ENCODE assay signal across 10 cellular contexts in genomic region chr7:75776295-75776971, GRCh38. TPM values are rescaled to one million over a fixed set of nuclear protein-coding genes. Genes with fewer than 3 reads are reported as not detected.
DNase-seq lines count a peak whose midpoint lies in the region; ATAC-seq, FAIRE-seq and TF ChIP-seq lines count a peak whose summit lies in the region.
"Had no signal": no experiment of that assay in that cellular context is flagged by ENCODE, and none has a peak within 500 bp of the region (broad histone marks: within the 10 kb centered on the region; RNA-seq: fewer than 3 reads in every experiment).

No MANE protein-coding gene starts in this region.

- peaks cover 0 to 2% (median 0%) of the 10 kb centered on the region in 4 experiments; a peak in 1 of 8 replicates for H3K36me3 ChIP-seq in H1 (ENCODE audit: control insufficient read depth in 2 of 4, insufficient read depth in 4 of 4, low read length in 3 of 4)
- H3K36me3 ChIP-seq in HAP-1 (replicated peaks) = no peaks in the 10 kb centered on the region
- H3K36me3 ChIP-seq: upper lobe of left lung had no signal

- DNase-seq in NCI-H1417 (lab: John Stamatoyannopoulos, UW) (peak in 2 of 3 experiments; percentile 9 to 14), NCI-H1417 treated with DMSO at 0.1 percent for 48 hours (lab: John Stamatoyannopoulos, UW) (no peak), H1 (ENCODE audit: low read depth in 1 of 2, low spot score in 2 of 2) (no peak), C1 segment of cervical spinal cord (lab: John Stamatoyannopoulos, UW) (no peak), HAP-1 (ENCODE audit: low spot score in 2 of 2) (no peak)
- DNase-seq in activated CD4-positive, alpha-beta T cell treated with anti-CD3 and anti-CD28 coated beads for 1 hour = peak; percentile 37
- DNase-seq in stimulated activated CD8-positive, alpha-beta memory T cell treated with anti-CD3 and anti-CD28 coated beads, Interleukin-7, amount 100 ng/mL, for 1 hour (ENCODE audit: low read depth in 2 of 2) = peak; percentile 4
- DNase-seq: upper lobe of left lung had no signal

- H4K5ac ChIP-seq in H1 (ENCODE audit: insufficient read length, low read depth, low read length) = no peak overlapping the region

- H3K79me1 ChIP-seq in H1 (ENCODE audit: low read depth, low read length) = no peaks in the 10 kb centered on the region

- POLR2A ChIA-PET in H1 (lab: Charles Lee; ENCODE audit: partially characterized antibody) = interaction anchor here (0.5 kb wide), 1 partner anchor 30 kb away, joined by 3 read pairs; no protein-coding TSS in a partner anchor

- H2AFZ ChIP-seq in H1 (ENCODE audit: low read length) = no peak overlapping the region

- no peak for TF ChIP-seq EP300 in H1 (IDR thresholded peaks at IDR 0.05; ENCODE audit: borderline replicate concordance in 1 of 2, low read depth in 2 of 2, low read length in 2 of 2)

- H2BK120ac ChIP-seq in H1 (replicated peaks; ENCODE audit: low read depth, low read length) = no peak overlapping the region

- H3K4me1 ChIP-seq in H1 (replicated peaks in 1 of 4; ENCODE audit: control insufficient read depth in 3 of 4, insufficient read depth in 4 of 4, low read length in 3 of 4) (peaks cover 1 to 11% (median 5%) of the 10 kb centered on the region in 4 experiments; a peak in 6 of 7 replicates), HAP-1 (peaks cover 11% of the 10 kb centered on the region)

- no peak overlapping the region for H3K4me2 ChIP-seq in H1 (ENCODE audit: insufficient read depth in 1 of 2, low read depth in 2 of 2, low read length in 2 of 2)

- no peak overlapping the region for H3K18ac ChIP-seq in H1 (ENCODE audit: extremely low read depth, low read length)

- no peak for TF ChIP-seq RAD21 in H1 (IDR thresholded peaks at IDR 0.05 in 1 of 2, conservative IDR thresholded peaks at IDR 0.05 in 1 of 2; ENCODE audit: low read depth in 2 of 2, low read length in 2 of 2)

- no peaks in the 10 kb centered on the region; the same call in 1 of the 2 replicates for H3K23me2 ChIP-seq in H1 (ENCODE audit: low read depth, low read length)

- no peak overlapping the region for H3K56ac ChIP-seq in H1 (replicated peaks; ENCODE audit: insufficient read length, low read depth, low read length)

- no peak for TF ChIP-seq POLR2A in H1 (IDR thresholded peaks at IDR 0.05; ENCODE audit: control extremely low read depth in 1 of 2, low read depth in 2 of 2, low read length in 2 of 2)

- TF ChIP-seq CTCF in H1 (IDR thresholded peaks at IDR 0.05; ENCODE audit: control extremely low read depth in 1 of 3, insufficient read depth in 1 of 3, low read depth in 1 of 3, low read length in 3 of 3) = no peak

- H3K4me3 ChIP-seq in H1 (ENCODE audit: extremely low read depth in 1 of 4, insufficient read depth in 2 of 4, low read depth in 3 of 4, low read length in 4 of 4) (no peak overlapping the region), HAP-1 (no peak overlapping the region)
- H3K4me3 ChIP-seq: upper lobe of left lung had no signal

- H3K9ac ChIP-seq in H1 (replicated peaks in 1 of 4; ENCODE audit: extremely low read depth in 1 of 4, low read depth in 3 of 4, low read length in 3 of 4) = no peak overlapping the region

- no peak overlapping the region for H3K14ac ChIP-seq in H1 (ENCODE audit: insufficient read length)

- no peaks in the 10 kb centered on the region for H3K79me2 ChIP-seq in H1 (ENCODE audit: control insufficient read depth in 1 of 2, insufficient read depth in 2 of 2, low read length in 2 of 2)

- no peak overlapping the region; the same call in 1 of the 2 replicates for H4K8ac ChIP-seq in H1 (ENCODE audit: extremely low read depth, insufficient read depth, low read length)

- H2BK12ac ChIP-seq in H1 (ENCODE audit: low read depth, low read length) = no peak overlapping the region

- no peak for FAIRE-seq in H1 (lab: Jason Lieb, UNC)

- H2BK15ac ChIP-seq in H1 (ENCODE audit: low read length) = no peak overlapping the region

- H3K27me3 ChIP-seq in H1 (replicated peaks in 1 of 4; ENCODE audit: control insufficient read depth in 3 of 4, extremely low read depth in 1 of 4, insufficient read depth in 3 of 4, low read length in 3 of 4) (no peaks in the 10 kb centered on the region), HAP-1 (ENCODE audit: low read depth) (no peaks in the 10 kb centered on the region)
- H3K27me3 ChIP-seq: upper lobe of left lung had no signal

- H3K27ac ChIP-seq in H1 (ENCODE audit: low read depth, low read length) = no peak overlapping the region
- H3K27ac ChIP-seq: 22Rv1, upper lobe of left lung had no signal

- H2BK5ac ChIP-seq in H1 (ENCODE audit: low read depth, low read length) = no peak overlapping the region

- H3K4ac ChIP-seq in H1 (replicated peaks; ENCODE audit: insufficient read length, low read depth, low read length) = no peak overlapping the region

- WGBS in H1 (ENCODE audit: extremely low coverage in 1 of 2, insufficient coverage in 1 of 2, insufficient read length in 1 of 2, insufficient replicate concordance in 2 of 2, low coverage in 1 of 2, low lambda C conversion rate in 2 of 2, missing lambda C conversion rate in 1 of 2), 2 experiments = 86% methylated on average over 12 of the region's 12 CpGs; no CpG with 5 or more reads in 1 of the 2 experiments

- no peak overlapping the region for H3K23ac ChIP-seq in H1 (ENCODE audit: insufficient read length)

- no peaks in the 10 kb centered on the region for H4K20me1 ChIP-seq in H1 (replicated peaks in 1 of 2; ENCODE audit: control insufficient read depth in 1 of 2, insufficient read depth in 2 of 2, low read length in 2 of 2)

- H2BK20ac ChIP-seq in H1 (ENCODE audit: low read length) = no peak overlapping the region

- no peak for ATAC-seq in GM21526 (IDR thresholded peaks at IDR 0.05; ENCODE audit: low FRiP score, unreplicated experiment)

- CTCF ChIA-PET in H1 (lab: Charles Lee; ENCODE audit: partially characterized antibody) = interaction anchor here (0.9 to 2.5 kb wide), 2 partner anchors 15 to 19 kb away, joined by 3 to 7 read pairs; no protein-coding TSS in a partner anchor

- in situ Hi-C loops in HAP-1 (cut with MboI; ENCODE audit: low sequenced_read_pairs) = no loop called here

- H3K9me3 ChIP-seq in H1 (ENCODE audit: insufficient read depth in 2 of 2, low read depth in 1 of 2, low read length in 1 of 2) (no peaks in the 10 kb centered on the region; a peak in 1 of 4 replicates), HAP-1 (no peaks in the 10 kb centered on the region)
- H3K9me3 ChIP-seq: upper lobe of left lung had no signal

- peak overlapping the region; percentile 11 for H4K91ac ChIP-seq in H1 (replicated peaks; ENCODE audit: insufficient read length, low read length)

- H2AK5ac ChIP-seq in H1 (ENCODE audit: low read depth, low read length) = no peak overlapping the region

TF ChIP-seq in H1, 55 proteins besides CTCF, POLR2A, EP300 and RAD21:
- TF ChIP-seq RNF2 (IDR thresholded peaks at IDR 0.05; ENCODE audit: borderline replicate concordance, low read depth, low read length, missing control alignments, poor library complexity, severe bottlenecking) (no peak), KDM1A (IDR thresholded peaks at IDR 0.05; ENCODE audit: borderline replicate concordance, low read length) (no peak), SIN3A (conservative IDR thresholded peaks at IDR 0.05 in 1 of 2, IDR thresholded peaks at IDR 0.05 in 1 of 2; ENCODE audit: low read depth in 1 of 2, low read length in 2 of 2) (no peak), CTBP2 (IDR thresholded peaks at IDR 0.05; ENCODE audit: borderline replicate concordance, insufficient read depth, insufficient read length, low read length) (no peak), CEBPB (IDR thresholded peaks at IDR 0.05; ENCODE audit: low read depth, low read length) (no peak), SUZ12 (IDR thresholded peaks at IDR 0.05; ENCODE audit: low read length) (no peak), CBX5 (IDR thresholded peaks at IDR 0.05; ENCODE audit: low read depth, low read length) (no peak), EGR1 (IDR thresholded peaks at IDR 0.05; ENCODE audit: borderline replicate concordance, low read depth, low read length) (no peak), GABPA (IDR thresholded peaks at IDR 0.05; ENCODE audit: borderline replicate concordance, insufficient read depth, low read length) (no peak), KDM5A (IDR thresholded peaks at IDR 0.05; ENCODE audit: low read length) (no peak), RBBP5 (IDR thresholded peaks at IDR 0.05; ENCODE audit: borderline replicate concordance, low read depth, low read length) (no peak), POLR2AphosphoS5 (IDR thresholded peaks at IDR 0.05; ENCODE audit: low read depth, low read length) (no peak), CHD2 (IDR thresholded peaks at IDR 0.05; ENCODE audit: low read length) (no peak)

RNA-seq across cellular contexts. Expression of gene CCL26, which starts 4.4 kb away (rescaled TPM):
- 14.8 and 14.9 TPM in 2 replicates for total RNA-seq in H1 (2021; fragmentation: NEBNext Ultra II Directional; extraction: Animal tissue kit (Norgen Biotek cat#: 25700))
- 5.4 and 8.7 TPM in 2 replicates for polyA plus RNA-seq in H1 (2011; rRNA removed)
- 4.8 TPM for polyA plus RNA-seq in H1 (2011; cell fraction: cytosol; rRNA removed)
- 9.3 TPM for polyA plus RNA-seq in H1 (2011; cell fraction: nucleus; rRNA removed)
- polyA plus RNA-seq in H1 (2012, experiment 1 of 2) = 14.6 to 19.9 TPM (median 17.0 TPM) in 4 replicates
- polyA plus RNA-seq in H1 (2012, experiment 2 of 2) = 44.7 TPM
- polyA plus RNA-seq in H1 (2013, experiment 1 of 2) = 70.5 TPM
- polyA plus RNA-seq in H1 (2013, experiment 2 of 2) = 86.8 TPM
- polyA minus RNA-seq in H1 (2011; rRNA and poly(A)+ RNA removed) = 3.2 and 3.3 TPM in 2 replicates
- polyA minus RNA-seq in H1 (2011; cell fraction: cytosol; rRNA and poly(A)+ RNA removed) = 7.8 TPM
- 1.6 TPM for polyA minus RNA-seq in H1 (2011; cell fraction: nucleus; rRNA and poly(A)+ RNA removed)

RNA-seq across cellular contexts. Expression of gene CCL24, which starts 37.2 kb away (rescaled TPM):
- not detected in 2 replicates for total RNA-seq in H1 (2021; fragmentation: NEBNext Ultra II Directional; extraction: Animal tissue kit (Norgen Biotek cat#: 25700))
- not detected in 2 replicates for polyA plus RNA-seq in H1 (2011; rRNA removed)
- not detected for polyA plus RNA-seq in H1 (2011; cell fraction: cytosol; rRNA removed)
- not detected for polyA plus RNA-seq in H1 (2011; cell fraction: nucleus; rRNA removed)
- not detected in 4 replicates for polyA plus RNA-seq in H1 (2012, experiment 1 of 2)
- polyA plus RNA-seq in H1 (2012, experiment 2 of 2) = not detected
- polyA plus RNA-seq in H1 (2013, experiment 1 of 2) = not detected
- not detected for polyA plus RNA-seq in H1 (2013, experiment 2 of 2)
- not detected in 2 replicates for polyA minus RNA-seq in H1 (2011; rRNA and poly(A)+ RNA removed)
- polyA minus RNA-seq in H1 (2011; cell fraction: cytosol; rRNA and poly(A)+ RNA removed) = not detected
- not detected for polyA minus RNA-seq in H1 (2011; cell fraction: nucleus; rRNA and poly(A)+ RNA removed)

RNA-seq across cellular contexts. Expression of gene HIP1, which starts 37.7 kb away (rescaled TPM):
- total RNA-seq in H1 (2021; fragmentation: NEBNext Ultra II Directional; extraction: Animal tissue kit (Norgen Biotek cat#: 25700)) = 93.0 and 108 TPM in 2 replicates
- polyA plus RNA-seq in H1 (2011; rRNA removed) = 49.8 and 51.8 TPM in 2 replicates
- 46.9 TPM for polyA plus RNA-seq in H1 (2011; cell fraction: cytosol; rRNA removed)
- polyA plus RNA-seq in H1 (2011; cell fraction: nucleus; rRNA removed) = 82.4 TPM
- 45.1 to 56.3 TPM (median 52.4 TPM) in 4 replicates for polyA plus RNA-seq in H1 (2012, experiment 1 of 2)
- 7.2 TPM for polyA plus RNA-seq in H1 (2012, experiment 2 of 2)
- polyA plus RNA-seq in H1 (2013, experiment 1 of 2) = 39.9 TPM
- polyA plus RNA-seq in H1 (2013, experiment 2 of 2) = 36.5 TPM
- 114 and 116 TPM in 2 replicates for polyA minus RNA-seq in H1 (2011; rRNA and poly(A)+ RNA removed)
- polyA minus RNA-seq in H1 (2011; cell fraction: cytosol; rRNA and poly(A)+ RNA removed) = 59.2 TPM
- polyA minus RNA-seq in H1 (2011; cell fraction: nucleus; rRNA and poly(A)+ RNA removed) = 67.7 TPM

Comparison
In these comparisons a context has a peak if more than half of its experiments do, and no peak if none do; other contexts are left out.
1. DNase-seq: peak in NCI-H1417 (2 of 3), activated CD4-positive, alpha-beta T cell treated with anti-CD3 and anti-CD28 coated beads for 1 hour (single experiment) and stimulated activated CD8-positive, alpha-beta memory T cell treated with anti-CD3 and anti-CD28 coated beads, Interleukin-7, amount 100 ng/mL, for 1 hour (2 of 2); none in NCI-H1417 treated with DMSO at 0.1 percent for 48 hours (single experiment), H1 (0 of 2), C1 segment of cervical spinal cord (0 of 14) and HAP-1 (0 of 2).